14 cellular contexts compared by ENCODE assay signal in genomic region chr19:46776927-46777911, GRCh38. TPM values are rescaled to one million over a fixed set of nuclear protein-coding genes. Genes with fewer than 3 reads are reported as not detected.
DNase-seq lines count a peak whose midpoint lies in the region; ATAC-seq and TF ChIP-seq lines count a peak whose summit lies in the region.
"Had no signal": no experiment of that assay in that cellular context is flagged by ENCODE, and none has a peak within 500 bp of the region (broad histone marks: within the 10 kb centered on the region; RNA-seq: fewer than 3 reads in every experiment).

No MANE protein-coding gene starts in this region.

- ATAC-seq in SK-N-SH treated with all-trans-retinoic acid at 6 μM for 48 hours (no peak; the same call in 2 of the 3 replicates), HG03025 (IDR thresholded peaks at IDR 0.05; ENCODE audit: low FRiP score, unreplicated experiment) (no peak)
- ATAC-seq in activated CD8-positive, alpha-beta T cell treated with anti-CD3 and anti-CD28 coated beads, Interleukin-2, amount 10 ng/mL, durations not matched to agents 7 days and 5 days = peak; percentile 35
- ATAC-seq: PC-3 had no signal

- peaks cover 0 to 4% of the 10 kb centered on the region in 2 experiments; a peak in 2 of 4 replicates for H3K4me1 Mint-ChIP-seq in H9
- H3K4me1 Mint-ChIP-seq in activated CD8-positive, alpha-beta T cell treated with anti-CD3 and anti-CD28 coated beads, Interleukin-2, amount 10 ng/mL, durations not matched to agents 7 days and 5 days (ENCODE audit: low read depth) = peaks cover 51% of the 10 kb centered on the region

- no peak overlapping the region for H2BK120ac ChIP-seq in H9 (ENCODE audit: low read depth, low read length, poor library complexity, severe bottlenecking)
- no peak overlapping the region for H2BK120ac ChIP-seq in mesendoderm (ENCODE audit: low read depth, low read length)

- H3K4ac ChIP-seq in H9 (ENCODE audit: low read depth, low read length) (no peak overlapping the region), mesendoderm (ENCODE audit: low read depth, low read length) (no peak overlapping the region)

- H3K36me3 ChIP-seq in SK-N-SH (replicated peaks in 1 of 2; ENCODE audit: control insufficient read depth in 1 of 2, insufficient read depth in 2 of 2, low read length in 1 of 2) (peaks cover 28 to 50% of the 10 kb centered on the region in 2 experiments), mesendoderm (ENCODE audit: control insufficient read depth, insufficient read depth, low read length) (peaks cover 22% of the 10 kb centered on the region)

- no peak overlapping the region for H2AFZ ChIP-seq in SK-N-SH (ENCODE audit: low read depth)
- no peak overlapping the region for H2AFZ ChIP-seq in H9 (ENCODE audit: low read length)

- no peak overlapping the region for H3K9ac ChIP-seq in SK-N-SH
- no peak overlapping the region for H3K9ac ChIP-seq in H9 (ENCODE audit: extremely low read depth, insufficient read length, low read length)
- H3K9ac ChIP-seq in mesendoderm (ENCODE audit: low read length) = no peak overlapping the region

- POLR2A ChIA-PET in SK-N-SH (lab: Yijun Ruan, JAX) = interaction anchor here (0.6 kb wide), 1 partner anchor 216 kb away, joined by 5 read pairs; no protein-coding TSS in a partner anchor
- POLR2A ChIA-PET in activated CD8-positive, alpha-beta T cell treated with anti-CD3 and anti-CD28 coated beads, Interleukin-2, amount 10 ng/mL, durations not matched to agents 7 days and 5 days (lab: Charles Lee) = interaction anchor here (1.2 kb wide), 2 partner anchors 11 kb away, joined by 4 to 5 read pairs; partner anchors contain the start of gene SLC1A5

- TF ChIP-seq CTCF in SK-N-SH (IDR thresholded peaks at IDR 0.05) (no peak), H9 (conservative IDR thresholded peaks at IDR 0.05) (no peak)

- H3K79me1 ChIP-seq in H9 (ENCODE audit: insufficient read depth, low read depth, low read length, poor library complexity, severe bottlenecking) (no peaks in the 10 kb centered on the region), mesendoderm (ENCODE audit: low read length) (peaks cover 12% of the 10 kb centered on the region)

- H4K91ac ChIP-seq in H9 (ENCODE audit: insufficient read length, low read depth, low read length) = no peak overlapping the region

- H3K4me2 ChIP-seq in SK-N-SH (no peak overlapping the region), H9 (ENCODE audit: insufficient read depth, insufficient read length, low read length) (no peak overlapping the region), mesendoderm (ENCODE audit: low read length) (no peak overlapping the region)

- H2BK15ac ChIP-seq in H9 (ENCODE audit: low read depth, low read length) (no peak overlapping the region), mesendoderm (replicated peaks; ENCODE audit: low read depth) (no peak overlapping the region)

- H3K23ac ChIP-seq in H9 (ENCODE audit: insufficient read length, low read depth, low read length) (no peak overlapping the region), mesendoderm (ENCODE audit: low read length) (no peak overlapping the region)

- no peaks in the 10 kb centered on the region for H3K9me2 ChIP-seq in SK-N-SH

- TF ChIP-seq RAD21 in SK-N-SH (IDR thresholded peaks at IDR 0.05; ENCODE audit: low read length) = no peak

- H3K27me3 ChIP-seq in SK-N-SH (ENCODE audit: insufficient read depth) = no peaks in the 10 kb centered on the region
- H3K27me3 ChIP-seq in H9 (ENCODE audit: insufficient read depth, low read length) = no peaks in the 10 kb centered on the region
- no peaks in the 10 kb centered on the region for H3K27me3 ChIP-seq in mesendoderm (ENCODE audit: insufficient read depth, low read length, poor library complexity)
- H3K27me3 ChIP-seq: neutrophil had no signal

- H2BK5ac ChIP-seq in H9 (ENCODE audit: insufficient read length, low read length) = no peak overlapping the region
- H2BK5ac ChIP-seq in mesendoderm (ENCODE audit: low read length) = no peak overlapping the region

- peaks cover 14% of the 10 kb centered on the region; the same call in 1 of the 2 replicates for H3K79me2 ChIP-seq in SK-N-SH (ENCODE audit: insufficient read depth)
- no peaks in the 10 kb centered on the region for H3K79me2 ChIP-seq in H9 (ENCODE audit: insufficient read depth, low read length)
- peaks cover 3% of the 10 kb centered on the region for H3K79me2 ChIP-seq in mesendoderm (ENCODE audit: control insufficient read depth, insufficient read depth, low read length)

- no peak overlapping the region for H3K4me3 Mint-ChIP-seq in H9
- no peak overlapping the region for H3K4me3 Mint-ChIP-seq in activated CD8-positive, alpha-beta T cell treated with anti-CD3 and anti-CD28 coated beads, Interleukin-2, amount 10 ng/mL, durations not matched to agents 7 days and 5 days

- peak overlapping the region; percentile 6 for H3K18ac ChIP-seq in H9 (ENCODE audit: insufficient read length, low read depth, low read length)
- no peak overlapping the region for H3K18ac ChIP-seq in mesendoderm (ENCODE audit: low read length)

- H3K27ac Mint-ChIP-seq in H9 = peak overlapping the region; percentile 70 to 90 (median 84); a peak in 4 of 7 replicates
- peak overlapping the region; percentile 66 for H3K27ac Mint-ChIP-seq in activated CD8-positive, alpha-beta T cell treated with anti-CD3 and anti-CD28 coated beads, Interleukin-2, amount 10 ng/mL, durations not matched to agents 7 days and 5 days

- no peaks in the 10 kb centered on the region for H3K9me3 ChIP-seq in SK-N-SH
- H3K9me3 ChIP-seq in H9 (ENCODE audit: control insufficient read depth, low read depth, low read length) = no peaks in the 10 kb centered on the region
- H3K9me3 ChIP-seq: neutrophil had no signal

- H4K20me1 ChIP-seq in SK-N-SH (ENCODE audit: insufficient read depth) (peaks cover 3% of the 10 kb centered on the region; the same call in 1 of the 2 replicates), H9 (ENCODE audit: control insufficient read depth, insufficient read depth, insufficient read length) (no peaks in the 10 kb centered on the region)

- no peak for TF ChIP-seq EP300 in SK-N-SH (IDR thresholded peaks at IDR 0.05; ENCODE audit: borderline replicate concordance in 1 of 2, low read depth in 1 of 2, low read length in 1 of 2)

- no peak overlapping the region for H3T11ph ChIP-seq in H9 (ENCODE audit: low read length)

- H3K36me3 Mint-ChIP-seq in H9 (ENCODE audit: insufficient read depth in 1 of 3, low read depth in 3 of 3) = peaks cover 55 to 77% (median 68%) of the 10 kb centered on the region in 3 experiments
- peaks cover 65% of the 10 kb centered on the region for H3K36me3 Mint-ChIP-seq in activated CD8-positive, alpha-beta T cell treated with anti-CD3 and anti-CD28 coated beads, Interleukin-2, amount 10 ng/mL, durations not matched to agents 7 days and 5 days (ENCODE audit: low read depth)

- H2BK20ac ChIP-seq in H9 (ENCODE audit: low read depth, low read length, poor library complexity, severe bottlenecking) = no peak overlapping the region

- CTCF ChIA-PET in SK-N-SH (lab: Yijun Ruan, JAX) = interaction anchor here (1.6 to 2.5 kb wide), 2 partner anchors 11 to 63 kb away, joined by 9 to 12 read pairs; no protein-coding TSS in a partner anchor
- CTCF ChIA-PET in activated CD8-positive, alpha-beta T cell treated with anti-CD3 and anti-CD28 coated beads, Interleukin-2, amount 10 ng/mL, durations not matched to agents 7 days and 5 days (lab: Charles Lee) = interaction anchor here (0.7 to 1.9 kb wide), 6 partner anchors 8 to 63 kb away, joined by 3 to 5 read pairs (median 3); no protein-coding TSS in a partner anchor

- H3K4me3 ChIP-seq in SK-N-SH (ENCODE audit: low read depth in 2 of 2, low read length in 1 of 2) = no peak overlapping the region
- H3K4me3 ChIP-seq in mesendoderm (ENCODE audit: low read length) = no peak overlapping the region
- H3K4me3 ChIP-seq: skin epidermis had no signal

- peaks cover 5% of the 10 kb centered on the region for H3F3A ChIP-seq in SK-N-SH (replicated peaks; ENCODE audit: insufficient read depth)

- H3K4me1 ChIP-seq in SK-N-SH (ENCODE audit: control insufficient read depth in 1 of 2, insufficient read depth in 2 of 2, low read depth in 1 of 2, low read length in 1 of 2) (no peaks in the 10 kb centered on the region), H9 (ENCODE audit: insufficient read depth, low read length) (no peaks in the 10 kb centered on the region), mesendoderm (ENCODE audit: control insufficient read depth, low read depth, low read length) (no peaks in the 10 kb centered on the region)

- no peak overlapping the region for H2BK12ac ChIP-seq in H9 (ENCODE audit: insufficient read length, low read depth, low read length)

- DNase-seq in SK-N-SH (peak; percentile 69), H9 (peak; percentile 97), mesendoderm (peak; percentile 69), DMS153 treated with DMSO at 0.1 percent for 48 hours (lab: John Stamatoyannopoulos, UW; ENCODE audit: unreplicated experiment) (no peak), NCI-H1436 treated with DMSO at 0.1 percent for 48 hours (lab: John Stamatoyannopoulos, UW) (no peak)
- DNase-seq in activated CD8-positive, alpha-beta T cell treated with anti-CD3 and anti-CD28 coated beads, Interleukin-2, amount 10 ng/mL, durations not matched to agents 7 days and 5 days = no peak
- DNase-seq: EL, glutamatergic neuron, NCI-H2081 treated with DMSO at 0.1 percent for 48 hours, PC-3 had no signal

- no peaks in the 10 kb centered on the region for H3K27me3 Mint-ChIP-seq in H9 (ENCODE audit: low read depth)
- no peaks in the 10 kb centered on the region for H3K27me3 Mint-ChIP-seq in activated CD8-positive, alpha-beta T cell treated with anti-CD3 and anti-CD28 coated beads, Interleukin-2, amount 10 ng/mL, durations not matched to agents 7 days and 5 days (ENCODE audit: low read depth)

- no peaks in the 10 kb centered on the region for H3K23me2 ChIP-seq in H9 (ENCODE audit: insufficient read length, low read depth, low read length, poor library complexity, severe bottlenecking)

- H3K56ac ChIP-seq in H9 (ENCODE audit: insufficient read length, low read depth, low read length) (no peak overlapping the region), mesendoderm (ENCODE audit: low read length) (no peak overlapping the region)

- no peak overlapping the region for H4K5ac ChIP-seq in H9 (ENCODE audit: insufficient read length, low read depth, low read length)
- no peak overlapping the region for H4K5ac ChIP-seq in mesendoderm (ENCODE audit: low read length)

- no peak overlapping the region for H3K14ac ChIP-seq in H9 (ENCODE audit: insufficient read depth, low read length)

- no peak overlapping the region for H2AK5ac ChIP-seq in H9 (ENCODE audit: insufficient read length, low read length)
- H2AK5ac ChIP-seq in mesendoderm (ENCODE audit: low read length) = no peak overlapping the region

- 96% methylated on average over 26 of the region's 33 CpGs for WGBS in SK-N-SH (ENCODE audit: low lambda C conversion rate)
- WGBS in H9 (ENCODE audit: extremely low coverage, insufficient read length, low lambda C conversion rate) = no CpG with 5 or more reads among the region's 33 CpGs
- no CpG with 5 or more reads among the region's 33 CpGs for WGBS in mesendoderm (ENCODE audit: extremely low coverage, insufficient coverage, low lambda C conversion rate)

- no peak overlapping the region for H4K8ac ChIP-seq in H9 (replicated peaks; ENCODE audit: insufficient read length, low read depth, low read length)
- no peak overlapping the region for H4K8ac ChIP-seq in mesendoderm (ENCODE audit: low read depth, low read length)

- no peaks in the 10 kb centered on the region; a peak in 1 of 5 replicates for H3K9me3 Mint-ChIP-seq in H9
- H3K9me3 Mint-ChIP-seq in activated CD8-positive, alpha-beta T cell treated with anti-CD3 and anti-CD28 coated beads, Interleukin-2, amount 10 ng/mL, durations not matched to agents 7 days and 5 days (ENCODE audit: insufficient read depth) = no peaks in the 10 kb centered on the region

- no peak overlapping the region for H3K27ac ChIP-seq in SK-N-SH (ENCODE audit: low read depth in 2 of 2, low read length in 1 of 2)
- no peak overlapping the region for H3K27ac ChIP-seq in H9 (ENCODE audit: insufficient read length, low read depth, low read length)
- H3K27ac ChIP-seq in mesendoderm (ENCODE audit: low read depth, low read length) = no peak overlapping the region

RNA-seq across cellular contexts. Expression of gene SLC1A5, which starts 11.2 kb away (rescaled TPM):
- polyA plus RNA-seq in SK-N-SH (2012; rRNA removed) = 76.7 and 80.4 TPM in 2 replicates
- 38.6 and 52.9 TPM in 2 replicates for polyA plus RNA-seq in SK-N-SH (2012; cell fraction: cytosol; rRNA removed)
- 59.2 and 69.9 TPM in 2 replicates for polyA plus RNA-seq in SK-N-SH (2012; cell fraction: nucleus; rRNA removed)
- total RNA-seq in H9 (2021) = 258 and 269 TPM in 2 replicates
- 100 to 1,000 TPM; 176 to 178 TPM for total RNA-seq in activated CD8-positive, alpha-beta T cell treated with anti-CD3 and anti-CD28 coated beads, Interleukin-2, amount 10 ng/mL, durations not matched to agents 7 days and 5 days
- polyA plus RNA-seq in mesendoderm (2013, experiment 1 of 2) = 198 TPM
- 198 TPM for polyA plus RNA-seq in mesendoderm (2013, experiment 2 of 2)

RNA-seq across cellular contexts. Expression of gene STRN4, which starts 31.0 kb away (rescaled TPM):
- polyA plus RNA-seq in SK-N-SH (2012; rRNA removed) = 73.1 and 92.8 TPM in 2 replicates
- 53.2 and 65.2 TPM in 2 replicates for polyA plus RNA-seq in SK-N-SH (2012; cell fraction: cytosol; rRNA removed)
- 174 and 181 TPM in 2 replicates for polyA plus RNA-seq in SK-N-SH (2012; cell fraction: nucleus; rRNA removed)
- 143 and 148 TPM in 2 replicates for total RNA-seq in H9 (2021)
- total RNA-seq in activated CD8-positive, alpha-beta T cell treated with anti-CD3 and anti-CD28 coated beads, Interleukin-2, amount 10 ng/mL, durations not matched to agents 7 days and 5 days = 10 to 100 TPM; 79.6 to 90.2 TPM
- 77.7 TPM for polyA plus RNA-seq in mesendoderm (2013, experiment 1 of 2)
- polyA plus RNA-seq in mesendoderm (2013, experiment 2 of 2) = 76.0 TPM

RNA-seq across cellular contexts. Expression of gene FKRP, which starts 31.4 kb away (rescaled TPM):
- 30.4 and 37.3 TPM in 2 replicates for polyA plus RNA-seq in SK-N-SH (2012; rRNA removed)
- polyA plus RNA-seq in SK-N-SH (2012; cell fraction: cytosol; rRNA removed) = 17.3 and 24.0 TPM in 2 replicates
- 89.1 and 93.7 TPM in 2 replicates for polyA plus RNA-seq in SK-N-SH (2012; cell fraction: nucleus; rRNA removed)
- total RNA-seq in H9 (2021) = 39.1 and 42.2 TPM in 2 replicates
- total RNA-seq in activated CD8-positive, alpha-beta T cell treated with anti-CD3 and anti-CD28 coated beads, Interleukin-2, amount 10 ng/mL, durations not matched to agents 7 days and 5 days = 10 to 100 TPM; 15.3 to 18.4 TPM
- polyA plus RNA-seq in mesendoderm (2013, experiment 1 of 2) = 27.1 TPM
- polyA plus RNA-seq in mesendoderm (2013, experiment 2 of 2) = 26.5 TPM

Comparison
In these comparisons a context has a peak if more than half of its experiments do, and no peak if none do; other contexts are left out.
1. DNase-seq: peak in SK-N-SH (single experiment), H9 (single experiment) and mesendoderm (single experiment); none in activated CD8-positive, alpha-beta T cell treated with anti-CD3 and anti-CD28 coated beads, Interleukin-2, amount 10 ng/mL, durations not matched to agents 7 days and 5 days (single experiment), DMS153 treated with DMSO at 0.1 percent for 48 hours (single experiment) and NCI-H1436 treated with DMSO at 0.1 percent for 48 hours (single experiment).